ENCODE assay signal across 22 cellular contexts in genomic region chr11:11250470-11250869, GRCh38.
"Had no signal": no experiment of that assay in that cellular context is flagged by ENCODE, and none has a peak within 500 bp of the region (broad histone marks: within the 10 kb centered on the region; RNA-seq: fewer than 3 reads in every experiment).

No MANE protein-coding gene starts in this region.

- DNase-seq: activated CD4-positive, alpha-beta T cell treated with anti-CD3 and anti-CD28 coated beads, Interleukin-2, amount 10 ng/mL, durations not matched to agents 7 days and 5 days; activated CD4-positive, CD25-positive, alpha-beta regulatory T cell; activated CD8-positive, alpha-beta memory T cell treated with anti-CD3 and anti-CD28 coated beads, Interleukin-2, amount 50 U/mL, for 48 hours; activated gamma-delta T cell; activated T-cell treated with anti-CD3 and anti-CD28 coated beads, Interleukin-2, amount 50 U/mL, for 72 hours; anterior cingulate cortex; cerebellar nuclear complex; dermis blood vessel endothelial cell; effector memory CD8-positive, alpha-beta T cell; head of caudate nucleus; mammary epithelial cell; mucosa of descending colon; natural killer cell; retina; thyroid gland had no signal

- ATAC-seq: activated T-cell treated with anti-CD3 and anti-CD28 coated beads, Interleukin-2, amount 50 U/mL, for 72 hours; effector memory CD8-positive, alpha-beta T cell; left lobe of liver; mucosa of descending colon; natural killer cell; stimulated activated memory B cell treated with anti-CD40 and anti-IgM and Interleukin-4, amounts not matched to agents 10 μg/mL and 1 μg/mL and 100 μg/mL, for 72 hours had no signal

- FAIRE-seq: frontal cortex, urothelium cell line had no signal

- H3K9me3 ChIP-seq: breast epithelium, mucosa of descending colon, thyroid gland had no signal

- H3K4me1 ChIP-seq: breast epithelium had no signal

- H3K27ac ChIP-seq: breast epithelium, epithelial cell of prostate, thyroid gland had no signal

- H3K27ac Mint-ChIP-seq: activated CD4-positive, alpha-beta T cell treated with anti-CD3 and anti-CD28 coated beads, Interleukin-2, amount 10 ng/mL, durations not matched to agents 7 days and 5 days; activated naive CD8-positive, alpha-beta T cell; activated T-cell treated with anti-CD3 and anti-CD28 coated beads, Interleukin-2, amount 50 U/mL, for 72 hours; effector memory CD8-positive, alpha-beta T cell; natural killer cell; stimulated activated memory B cell treated with anti-CD40 and anti-IgM and Interleukin-4, amounts not matched to agents 10 μg/mL and 1 μg/mL and 100 μg/mL, for 72 hours had no signal

- H3K4me3 ChIP-seq: breast epithelium, mucosa of descending colon, thyroid gland had no signal

- H3K36me3 Mint-ChIP-seq: activated naive CD8-positive, alpha-beta T cell; natural killer cell; stimulated activated memory B cell treated with anti-CD40 and anti-IgM and Interleukin-4, amounts not matched to agents 10 μg/mL and 1 μg/mL and 100 μg/mL, for 72 hours had no signal

- H3K36me3 ChIP-seq: breast epithelium, thyroid gland had no signal

- H3K27me3 ChIP-seq: breast epithelium, thyroid gland had no signal

- H3K27me3 Mint-ChIP-seq: activated CD4-positive, alpha-beta T cell treated with anti-CD3 and anti-CD28 coated beads, Interleukin-2, amount 10 ng/mL, durations not matched to agents 7 days and 5 days; activated naive CD8-positive, alpha-beta T cell; stimulated activated memory B cell treated with anti-CD40 and anti-IgM and Interleukin-4, amounts not matched to agents 10 μg/mL and 1 μg/mL and 100 μg/mL, for 72 hours had no signal

- H3K4me3 Mint-ChIP-seq: activated CD4-positive, alpha-beta T cell treated with anti-CD3 and anti-CD28 coated beads, Interleukin-2, amount 10 ng/mL, durations not matched to agents 7 days and 5 days; activated naive CD8-positive, alpha-beta T cell; activated T-cell treated with anti-CD3 and anti-CD28 coated beads, Interleukin-2, amount 50 U/mL, for 72 hours; effector memory CD8-positive, alpha-beta T cell; natural killer cell; stimulated activated memory B cell treated with anti-CD40 and anti-IgM and Interleukin-4, amounts not matched to agents 10 μg/mL and 1 μg/mL and 100 μg/mL, for 72 hours had no signal

- H3K4me1 Mint-ChIP-seq: activated CD4-positive, alpha-beta T cell treated with anti-CD3 and anti-CD28 coated beads, Interleukin-2, amount 10 ng/mL, durations not matched to agents 7 days and 5 days had no signal
